ENCODE assay signal across 14 cellular contexts in genomic region chr5:16784088-16784487, GRCh38.
A peak's percentile ranks its signal among the peaks of the same experiment; 100 is the strongest.
DNase-seq lines count a peak whose midpoint lies in the region; ATAC-seq and TF ChIP-seq lines count a peak whose summit lies in the region.
"Had no signal": no experiment of that assay in that cellular context is flagged by ENCODE, and none has a peak within 500 bp of the region (broad histone marks: within the 10 kb centered on the region; RNA-seq: fewer than 3 reads in every experiment).

No MANE protein-coding gene starts in this region.

- H3K9me3 Mint-ChIP-seq in endothelial cell (ENCODE audit: unreplicated experiment) (no peaks in the 10 kb centered on the region), MCF 10A (ENCODE audit: unreplicated experiment) (no peaks in the 10 kb centered on the region)
- H3K9me3 Mint-ChIP-seq: activated CD4-positive, alpha-beta T cell treated with anti-CD3 and anti-CD28 coated beads, Interleukin-2, amount 10 ng/mL, durations not matched to agents 24 days and 14 days; T-helper 1 cell treated with Interleukin-12 subunit alpha and Interleukin-12 subunit beta and Interleukin-4 antibody, amounts not matched to agents 30 μg/mL and 1 μg/mL, for 36 hours had no signal

- in situ Hi-C loops in GM13976 (cut with MboI; ENCODE audit: low sequenced_read_pairs, unreplicated experiment): loop anchor here (10.0 kb wide), 1 partner anchor 401 kb away; no protein-coding TSS in a partner anchor

- H3K27ac ChIP-seq in BLaER1 treated with 17β-estradiol and CSF1 and Interleukin-3, amounts not matched to agents 10 nM and 100 nM: no peak overlapping the region
- H3K27ac ChIP-seq in body of pancreas: peak overlapping the region in 1 of 4 donors; percentile 2

- H3K27me3 Mint-ChIP-seq in endothelial cell (ENCODE audit: unreplicated experiment): peaks cover 1% of the 10 kb centered on the region
- no peaks in the 10 kb centered on the region for H3K27me3 Mint-ChIP-seq in MCF 10A (ENCODE audit: insufficient read depth, unreplicated experiment)
- H3K27me3 Mint-ChIP-seq: activated CD4-positive, alpha-beta T cell treated with anti-CD3 and anti-CD28 coated beads, Interleukin-2, amount 10 ng/mL, durations not matched to agents 24 days and 14 days had no signal

- POLR2A ChIA-PET in MCF 10A (lab: Yijun Ruan, JAX): no interaction called here

- peak; percentile 81 for DNase-seq in MG63
- no peak for DNase-seq in endothelial cell (ENCODE audit: low spot score)
- peak; percentile 55 for DNase-seq in non-pigmented ciliary epithelial cell (ENCODE audit: low read depth)
- no peak for DNase-seq in MCF 10A (ENCODE audit: unreplicated experiment)
- no peak for DNase-seq in body of pancreas
- no peak for DNase-seq in GM13976 (ENCODE audit: low spot score)
- DNase-seq in NCI-H187 treated with DMSO at 0.1 percent for 48 hours (lab: John Stamatoyannopoulos, UW): no peak
- DNase-seq: activated CD4-positive, alpha-beta T cell treated with anti-CD3 and anti-CD28 coated beads, Interleukin-2, amount 10 ng/mL, durations not matched to agents 24 days and 14 days; dorsolateral prefrontal cortex; kidney; stimulated activated naive CD4-positive, alpha-beta T cell had no signal

- H3K4me3 Mint-ChIP-seq in endothelial cell (ENCODE audit: unreplicated experiment): peak overlapping the region; percentile 63
- no peak overlapping the region for H3K4me3 Mint-ChIP-seq in MCF 10A (ENCODE audit: unreplicated experiment)
- H3K4me3 Mint-ChIP-seq: activated CD4-positive, alpha-beta T cell treated with anti-CD3 and anti-CD28 coated beads, Interleukin-2, amount 10 ng/mL, durations not matched to agents 24 days and 14 days; T-helper 1 cell treated with Interleukin-12 subunit alpha and Interleukin-12 subunit beta and Interleukin-4 antibody, amounts not matched to agents 30 μg/mL and 1 μg/mL, for 36 hours had no signal

- no peaks in the 10 kb centered on the region for H3K36me3 ChIP-seq in BLaER1 treated with 17β-estradiol and CSF1 and Interleukin-3, amounts not matched to agents 10 nM and 100 nM
- peaks cover 74% of the 10 kb centered on the region for H3K36me3 ChIP-seq in MG63
- H3K36me3 ChIP-seq in body of pancreas (replicated peaks in 1 of 2; ENCODE audit: insufficient read depth in 1 of 2, low read depth in 2 of 2): peaks cover 5 to 7% of the 10 kb centered on the region in 2 donors

- H3K36me3 Mint-ChIP-seq in endothelial cell (ENCODE audit: low read depth, unreplicated experiment) (peaks cover 34% of the 10 kb centered on the region), MCF 10A (ENCODE audit: insufficient read depth, unreplicated experiment) (peaks cover 17% of the 10 kb centered on the region)

- TF ChIP-seq POLR2A in body of pancreas (IDR thresholded peaks at IDR 0.05): no peak

- H3K4me1 ChIP-seq in BLaER1 treated with 17β-estradiol and CSF1 and Interleukin-3, amounts not matched to agents 10 nM and 100 nM: peaks cover 0 to 22% (median 16%) of the 10 kb centered on the region in 10 experiments; a peak in 15 of 20 replicates
- H3K4me1 ChIP-seq in body of pancreas: peaks cover 24% of the 10 kb centered on the region

- intact Hi-C loops in MCF 10A (cut with micrococcal nuclease): no loop called here
- intact Hi-C loops in body of pancreas (cut with DNase I): no loop called here

- no peaks in the 10 kb centered on the region for H3K27me3 ChIP-seq in BLaER1 treated with 17β-estradiol and CSF1 and Interleukin-3, amounts not matched to agents 10 nM and 100 nM
- H3K27me3 ChIP-seq in MG63: no peaks in the 10 kb centered on the region
- H3K27me3 ChIP-seq in body of pancreas: no peaks in the 10 kb centered on the region
- H3K27me3 ChIP-seq: dorsolateral prefrontal cortex had no signal

- WGBS in body of pancreas, 2 donors: 86 to 96% methylated on average over 9 of the region's 9 CpGs

- TF ChIP-seq CTCF in endothelial cell (IDR thresholded peaks at IDR 0.05; ENCODE audit: unreplicated experiment) (no peak), MCF 10A (IDR thresholded peaks at IDR 0.05; ENCODE audit: unreplicated experiment) (no peak), body of pancreas (IDR thresholded peaks at IDR 0.05) (no peak), GM13976 (IDR thresholded peaks at IDR 0.05; ENCODE audit: borderline replicate concordance, control extremely low read depth, extremely low read depth, insufficient read depth, missing control alignments) (no peak)

- CTCF ChIA-PET in MCF 10A (lab: Yijun Ruan, JAX): interaction anchor here (0.7 to 7.9 kb wide), 5 partner anchors 94 to 419 kb away, joined by 3 to 92 read pairs (median 5); no protein-coding TSS in a partner anchor

- no peaks in the 10 kb centered on the region for H4K20me1 ChIP-seq in BLaER1 treated with 17β-estradiol and CSF1 and Interleukin-3, amounts not matched to agents 10 nM and 100 nM

- BruUV-seq in MCF 10A (replicated peaks; lab: Mats Ljungman, UMichigan): no TSS peak

- H3K4me3 ChIP-seq in BLaER1 treated with 17β-estradiol and CSF1 and Interleukin-3, amounts not matched to agents 10 nM and 100 nM: no peak overlapping the region
- H3K4me3 ChIP-seq in MG63: no peak overlapping the region
- no peak overlapping the region for H3K4me3 ChIP-seq in body of pancreas

- H3K27ac Mint-ChIP-seq in endothelial cell (ENCODE audit: unreplicated experiment): peak overlapping the region; percentile 38
- no peak overlapping the region for H3K27ac Mint-ChIP-seq in MCF 10A (ENCODE audit: low read depth, unreplicated experiment)
- H3K27ac Mint-ChIP-seq: activated CD4-positive, alpha-beta T cell treated with anti-CD3 and anti-CD28 coated beads, Interleukin-2, amount 10 ng/mL, durations not matched to agents 24 days and 14 days; T-helper 1 cell treated with Interleukin-12 subunit alpha and Interleukin-12 subunit beta and Interleukin-4 antibody, amounts not matched to agents 30 μg/mL and 1 μg/mL, for 36 hours had no signal

- H3K9ac ChIP-seq in BLaER1 treated with 17β-estradiol and CSF1 and Interleukin-3, amounts not matched to agents 10 nM and 100 nM: no peak overlapping the region

- no peak for ATAC-seq in body of pancreas
- ATAC-seq: Panc1 had no signal

- no peaks in the 10 kb centered on the region for H3K4me1 Mint-ChIP-seq in endothelial cell (ENCODE audit: unreplicated experiment)
- H3K4me1 Mint-ChIP-seq in MCF 10A (ENCODE audit: insufficient read depth, unreplicated experiment): peaks cover 25% of the 10 kb centered on the region

- peak overlapping the region in 9 of 11 experiments; percentile 20 to 71 (median 63); a peak in 16 of 22 replicates for H3K4me2 ChIP-seq in BLaER1 treated with 17β-estradiol and CSF1 and Interleukin-3, amounts not matched to agents 10 nM and 100 nM

- H3K9me3 ChIP-seq in BLaER1 treated with 17β-estradiol and CSF1 and Interleukin-3, amounts not matched to agents 10 nM and 100 nM (replicated peaks in 1 of 11): no peaks in the 10 kb centered on the region
- H3K9me3 ChIP-seq in MG63: no peaks in the 10 kb centered on the region
- H3K9me3 ChIP-seq in body of pancreas: no peaks in the 10 kb centered on the region

Comparison
In these comparisons a context has a peak if more than half of its experiments do, and no peak if none do; other contexts are left out.
1. DNase-seq: peak in MG63 (single experiment) and non-pigmented ciliary epithelial cell (single experiment); none in endothelial cell (single experiment), MCF 10A (single experiment), body of pancreas (0 of 4), GM13976 (single experiment) and NCI-H187 treated with DMSO at 0.1 percent for 48 hours (single experiment).